ENCODE assay signal across 9 cellular contexts in genomic region chr12:65823481-65824313, GRCh38. TPM values are rescaled to one million over a fixed set of nuclear protein-coding genes. Genes with fewer than 3 reads are reported as not detected.
DNase-seq lines count a peak whose midpoint lies in the region; ATAC-seq and TF ChIP-seq lines count a peak whose summit lies in the region.
"Had no signal": no experiment of that assay in that cellular context is flagged by ENCODE, and none has a peak within 500 bp of the region (broad histone marks: within the 10 kb centered on the region; RNA-seq: fewer than 3 reads in every experiment).

No MANE protein-coding gene starts in this region.

- H3K27me3 ChIP-seq in CD8-positive, alpha-beta T cell (ENCODE audit: insufficient read depth, low read length) = peaks cover 18% of the 10 kb centered on the region
- H3K27me3 ChIP-seq in foreskin keratinocyte (no peaks in the 10 kb centered on the region), neuron (ENCODE audit: insufficient read depth, low read length) (no peaks in the 10 kb centered on the region)

- H3K4me3 Mint-ChIP-seq in CD8-positive, alpha-beta T cell = peak overlapping the region; percentile 71
- H3K4me3 Mint-ChIP-seq in WTC11 = peak overlapping the region; percentile 82

- peak overlapping the region; percentile 100 for H2AFZ ChIP-seq in neuron (ENCODE audit: low read depth, low read length)

- H3K4me3 ChIP-seq in CD8-positive, alpha-beta T cell (ENCODE audit: low read depth, low read length) = peak overlapping the region; percentile 45
- H3K4me3 ChIP-seq in neuron (ENCODE audit: low read length) = peak overlapping the region; percentile 79

- H3K36me3 ChIP-seq in CD8-positive, alpha-beta T cell (ENCODE audit: insufficient read depth, low read length) = no peaks in the 10 kb centered on the region
- H3K36me3 ChIP-seq in neuron (ENCODE audit: insufficient read depth, low read length) = no peaks in the 10 kb centered on the region

- CTCF ChIA-PET in CD8-positive, alpha-beta T cell (lab: Charles Lee) = no interaction called here
- CTCF ChIA-PET in HEK293T (lab: Yijun Ruan, JAX) = no interaction called here
- CTCF ChIA-PET in WTC11 (lab: Charles Lee) = interaction anchor here (1.0 to 1.6 kb wide), 3 partner anchors 81 to 221 kb away, joined by 3 to 10 read pairs (median 3); no protein-coding TSS in a partner anchor

- no peak for DNase-seq in CD8-positive, alpha-beta T cell
- DNase-seq in HEK293T (ENCODE audit: extremely low spot score) = peak; percentile 59
- DNase-seq in WTC11 (ENCODE audit: low spot score) = peak; percentile 73
- peak; percentile 56 to 79 for DNase-seq in foreskin keratinocyte
- no peak for DNase-seq in NCI-H2107 (lab: John Stamatoyannopoulos, UW)
- DNase-seq in NCI-H1436 (lab: John Stamatoyannopoulos, UW) = no peak

- no peak overlapping the region for H3K27ac ChIP-seq in CD8-positive, alpha-beta T cell (ENCODE audit: low read depth, low read length)
- peak overlapping the region; percentile 38 for H3K27ac ChIP-seq in foreskin keratinocyte

- no peak for ATAC-seq in CD8-positive, alpha-beta T cell
- ATAC-seq in WTC11 (peak; percentile 10), foreskin keratinocyte (peak; percentile 30), HG02938 (IDR thresholded peaks at IDR 0.05; ENCODE audit: unreplicated experiment) (no peak)

- H3K36me3 Mint-ChIP-seq in CD8-positive, alpha-beta T cell = no peaks in the 10 kb centered on the region
- H3K36me3 Mint-ChIP-seq in WTC11 = peaks cover 2% of the 10 kb centered on the region

- POLR2A ChIA-PET in CD8-positive, alpha-beta T cell (lab: Charles Lee) = no interaction called here
- POLR2A ChIA-PET in HEK293T (lab: Yijun Ruan, JAX) (interaction anchor here (1.0 kb wide), 1 partner anchor 308 kb away, joined by 3 read pairs; no protein-coding TSS in a partner anchor), WTC11 (lab: Charles Lee) (interaction anchor here (1.0 to 1.6 kb wide), 4 partner anchors 22 to 82 kb away, joined by 3 to 8 read pairs (median 4); no protein-coding TSS in a partner anchor)

- H3K4me1 ChIP-seq in CD8-positive, alpha-beta T cell (ENCODE audit: insufficient read depth, low read length) = peaks cover 22% of the 10 kb centered on the region
- H3K4me1 ChIP-seq in foreskin keratinocyte = peaks cover 21% of the 10 kb centered on the region
- H3K4me1 ChIP-seq in neuron (ENCODE audit: insufficient read depth, low read length) = peaks cover 31% of the 10 kb centered on the region

- H3K9me3 Mint-ChIP-seq in CD8-positive, alpha-beta T cell = peaks cover 2% of the 10 kb centered on the region
- H3K9me3 Mint-ChIP-seq in WTC11 = no peaks in the 10 kb centered on the region

- TF ChIP-seq CTCF in CD8-positive, alpha-beta T cell (IDR thresholded peaks at IDR 0.05) = no peak
- TF ChIP-seq CTCF in WTC11 (IDR thresholded peaks at IDR 0.05) = no peak
- TF ChIP-seq CTCF in foreskin keratinocyte (conservative IDR thresholded peaks at IDR 0.05) = no peak

- H3K27me3 Mint-ChIP-seq in CD8-positive, alpha-beta T cell (ENCODE audit: low read depth) = peaks cover 55% of the 10 kb centered on the region
- H3K27me3 Mint-ChIP-seq in WTC11 (ENCODE audit: low read depth) = no peaks in the 10 kb centered on the region

- no peak overlapping the region for H3K27ac Mint-ChIP-seq in CD8-positive, alpha-beta T cell
- peak overlapping the region; percentile 95 for H3K27ac Mint-ChIP-seq in WTC11

- peaks cover 25% of the 10 kb centered on the region for H3K4me1 Mint-ChIP-seq in CD8-positive, alpha-beta T cell (ENCODE audit: low read depth)
- peaks cover 38% of the 10 kb centered on the region for H3K4me1 Mint-ChIP-seq in WTC11

- intact Hi-C loops in CD8-positive, alpha-beta T cell (cut with DNase I, micrococcal nuclease) = no loop called here

- H3K9me3 ChIP-seq in CD8-positive, alpha-beta T cell (ENCODE audit: low read length) = no peaks in the 10 kb centered on the region
- H3K9me3 ChIP-seq in neuron (ENCODE audit: low read length) = no peaks in the 10 kb centered on the region

TF ChIP-seq in HEK293T, 16 proteins besides CTCF, POLR2A, EP300 and RAD21:
- TF ChIP-seq TARDBP (IDR thresholded peaks at IDR 0.05) (peak; percentile 95), ELF4 (IDR thresholded peaks at IDR 0.05) (no peak), FOXA1 (IDR thresholded peaks at IDR 0.05) (no peak), L3MBTL2 (conservative IDR thresholded peaks at IDR 0.05) (peak; percentile 82), SP1 (IDR thresholded peaks at IDR 0.05) (no peak), HDGF (IDR thresholded peaks at IDR 0.05; ENCODE audit: borderline replicate concordance) (no peak), LEF1 (IDR thresholded peaks at IDR 0.05; ENCODE audit: borderline replicate concordance) (peak; percentile 47; the same call in 1 of the 2 replicates), ARNT (IDR thresholded peaks at IDR 0.05) (no peak), ZNF384 (IDR thresholded peaks at IDR 0.05) (no peak)

TF ChIP-seq in WTC11, 78 proteins besides CTCF, POLR2A, EP300 and RAD21 (continues in another document):
- TF ChIP-seq ZBTB21 (CRISPR knock-in tag; IDR thresholded peaks at IDR 0.05; ENCODE audit: borderline replicate concordance) (no peak), FOXK1 (CRISPR knock-in tag; IDR thresholded peaks at IDR 0.05) (peak; percentile 45; the same call in 1 of the 2 replicates), OVOL2 (CRISPR knock-in tag; IDR thresholded peaks at IDR 0.05; ENCODE audit: borderline replicate concordance) (no peak), MAX (CRISPR knock-in tag; IDR thresholded peaks at IDR 0.05) (0 out of 2 replicates have a peak, but pooled peaks have one; percentile 9), RORB (CRISPR knock-in tag; IDR thresholded peaks at IDR 0.05) (no peak), TP53 (CRISPR knock-in tag; IDR thresholded peaks at IDR 0.05) (peak; percentile 32; the same call in 1 of the 2 replicates), ZNF281 (CRISPR knock-in tag; IDR thresholded peaks at IDR 0.05) (no peak), CREB1 (CRISPR knock-in tag; IDR thresholded peaks at IDR 0.05) (no peak), ZNF263 (CRISPR knock-in tag; IDR thresholded peaks at IDR 0.05; ENCODE audit: low read depth) (no peak), ZNF232 (CRISPR knock-in tag; IDR thresholded peaks at IDR 0.05) (no peak), GRHL2 (CRISPR knock-in tag; IDR thresholded peaks at IDR 0.05; ENCODE audit: insufficient replicate concordance, severe bottlenecking) (no peak), JUN (CRISPR knock-in tag; IDR thresholded peaks at IDR 0.05) (no peak), HMGXB4 (CRISPR knock-in tag; IDR thresholded peaks at IDR 0.05) (no peak), CREM (CRISPR knock-in tag; IDR thresholded peaks at IDR 0.05) (0 out of 2 replicates have a peak, but pooled peaks have one; percentile 50), SP1 (CRISPR knock-in tag; conservative IDR thresholded peaks at IDR 0.05) (no peak; the same call in 1 of the 2 replicates), ZSCAN18 (CRISPR knock-in tag; IDR thresholded peaks at IDR 0.05) (no peak)

RNA-seq across cellular contexts. Expression of gene HMGA2, which starts 0.6 kb away (rescaled TPM):
- total RNA-seq in CD8-positive, alpha-beta T cell = not detected
- total RNA-seq in WTC11 (2021) = 93.6 to 98.7 TPM (median 95.9 TPM) in 3 replicates
- total RNA-seq in foreskin keratinocyte = 113 and 163 TPM in 2 replicates
- polyA plus RNA-seq in foreskin keratinocyte = 77.7 and 95.5 TPM in 2 replicates
- total RNA-seq: NCI-H460 had no signal

Comparison
In these comparisons a context has a peak if more than half of its experiments do, and no peak if none do; other contexts are left out.
1. ATAC-seq: peak in WTC11 (single experiment) and foreskin keratinocyte (single experiment); none in CD8-positive, alpha-beta T cell (single experiment) and HG02938 (single experiment).
2. DNase-seq: peak in HEK293T (single experiment), WTC11 (single experiment) and foreskin keratinocyte (2 of 2); none in CD8-positive, alpha-beta T cell (0 of 7), NCI-H2107 (single experiment) and NCI-H1436 (single experiment).
3. RNA of gene HMGA2, which starts 0.6 kb away (total RNA-seq): 113 to 163 TPM in foreskin keratinocyte and 93.6 to 98.7 TPM in WTC11; not detected in CD8-positive, alpha-beta T cell; every median in the first group is over 10 times any median in the second.